Comparison of ENCODE assay signal across 23 cellular contexts in the genomic region with DNA sequence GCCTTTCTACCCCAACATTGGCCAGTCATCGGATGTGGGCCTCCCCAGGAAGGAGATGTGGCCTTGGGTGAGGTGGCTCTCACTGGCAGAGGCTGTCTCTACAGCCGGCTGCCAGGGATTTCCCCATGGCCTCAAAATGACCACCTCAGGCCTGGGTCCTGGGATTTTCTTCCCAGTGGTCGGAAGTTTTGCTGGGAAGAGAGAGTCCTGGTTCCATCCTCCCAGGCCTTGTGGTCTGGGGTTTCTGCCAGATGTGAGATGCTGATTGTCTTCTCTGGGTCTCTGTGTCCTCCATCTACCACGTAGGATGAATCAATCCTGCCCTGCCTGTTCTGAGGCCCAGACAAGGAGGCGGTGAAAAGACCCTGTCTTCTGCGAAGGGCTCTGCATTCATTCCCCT. TPM values are rescaled to one million over a fixed set of nuclear protein-coding genes. Genes with fewer than 3 reads are reported as not detected.
DNase-seq lines count a peak whose midpoint lies in the region; ATAC-seq, FAIRE-seq and TF ChIP-seq lines count a peak whose summit lies in the region.
"Had no signal": no experiment of that assay in that cellular context is flagged by ENCODE, and none has a peak within 500 bp of the region (broad histone marks: within the 10 kb centered on the region; RNA-seq: fewer than 3 reads in every experiment).

No MANE protein-coding gene starts in this region.

- no peaks in the 10 kb centered on the region for H3K36me3 ChIP-seq in H1 (ENCODE audit: control insufficient read depth in 2 of 4, insufficient read depth in 4 of 4, low read length in 3 of 4)

- no peak overlapping the region for H2BK5ac ChIP-seq in H1 (ENCODE audit: low read depth, low read length)

- H3K4me1 ChIP-seq in H1 (replicated peaks in 1 of 4; ENCODE audit: control insufficient read depth in 3 of 4, insufficient read depth in 4 of 4, low read length in 3 of 4): peaks cover 0 to 6% (median 2%) of the 10 kb centered on the region in 4 experiments; a peak in 4 of 7 replicates
- H3K4me1 ChIP-seq: thyroid gland had no signal

- no peaks in the 10 kb centered on the region for H3K27me3 Mint-ChIP-seq in activated T-cell treated with anti-CD3 and anti-CD28 coated beads, Interleukin-2, amount 50 U/mL, for 24 hours
- no peaks in the 10 kb centered on the region for H3K27me3 Mint-ChIP-seq in activated T-cell treated with anti-CD3 and anti-CD28 coated beads, Interleukin-2, amount 50 U/mL, for 72 hours (ENCODE audit: low read depth)
- peaks cover 12% of the 10 kb centered on the region for H3K27me3 Mint-ChIP-seq in type B pancreatic cell
- H3K27me3 Mint-ChIP-seq: activated CD8-positive, alpha-beta memory T cell treated with anti-CD3 and anti-CD28 coated beads, Interleukin-2, amount 10 ng/mL, durations not matched to agents 7 days and 5 days; activated naive CD8-positive, alpha-beta T cell treated with anti-CD3 and anti-CD28 coated beads, Interleukin-2, amount 10 ng/mL, durations not matched to agents 7 days and 5 days had no signal

- H3K56ac ChIP-seq in H1 (replicated peaks; ENCODE audit: insufficient read length, low read depth, low read length): no peak overlapping the region

- no peak overlapping the region for H3K9ac ChIP-seq in H1 (replicated peaks in 1 of 4; ENCODE audit: extremely low read depth in 1 of 4, low read depth in 3 of 4, low read length in 3 of 4)

- no peak overlapping the region for H2BK15ac ChIP-seq in H1 (ENCODE audit: low read length)

- ATAC-seq in activated T-cell treated with anti-CD3 and anti-CD28 coated beads, Interleukin-2, amount 50 U/mL, for 72 hours (replicated peaks in 1 of 2): no peak
- ATAC-seq in Right ventricle myocardium superior (ENCODE audit: poor library complexity): no peak
- ATAC-seq in GM18867 (IDR thresholded peaks at IDR 0.05; ENCODE audit: unreplicated experiment): no peak
- ATAC-seq: activated CD8-positive, alpha-beta memory T cell treated with anti-CD3 and anti-CD28 coated beads, Interleukin-2, amount 10 ng/mL, durations not matched to agents 7 days and 5 days; left ventricle myocardium superior; Panc1 had no signal

- no peaks in the 10 kb centered on the region for H3K9me3 ChIP-seq in H1 (ENCODE audit: insufficient read depth in 2 of 2, low read depth in 1 of 2, low read length in 1 of 2)
- H3K9me3 ChIP-seq: thyroid gland had no signal

- no peaks in the 10 kb centered on the region for H4K20me1 ChIP-seq in H1 (replicated peaks in 1 of 2; ENCODE audit: control insufficient read depth in 1 of 2, insufficient read depth in 2 of 2, low read length in 2 of 2)

- no peak for FAIRE-seq in H1 (lab: Jason Lieb, UNC)

- peaks cover 85% of the 10 kb centered on the region for H3K36me3 Mint-ChIP-seq in activated T-cell treated with anti-CD3 and anti-CD28 coated beads, Interleukin-2, amount 50 U/mL, for 24 hours (ENCODE audit: low read depth)
- H3K36me3 Mint-ChIP-seq in activated T-cell treated with anti-CD3 and anti-CD28 coated beads, Interleukin-2, amount 50 U/mL, for 72 hours (ENCODE audit: insufficient read depth in 2 of 2): peaks cover under 1 to 3% of the 10 kb centered on the region in 2 donors
- H3K36me3 Mint-ChIP-seq in type B pancreatic cell: no peaks in the 10 kb centered on the region

- CTCF ChIA-PET in H1 (lab: Charles Lee; ENCODE audit: partially characterized antibody): interaction anchor here (0.6 to 0.7 kb wide), 2 partner anchors 10 to 332 kb away, joined by 3 read pairs; no protein-coding TSS in a partner anchor

- no peak overlapping the region for H4K91ac ChIP-seq in H1 (replicated peaks; ENCODE audit: insufficient read length, low read length)

- intact Hi-C loops in Right ventricle myocardium superior (cut with DNase I): no loop called here

- no peaks in the 10 kb centered on the region for H3K4me1 Mint-ChIP-seq in activated T-cell treated with anti-CD3 and anti-CD28 coated beads, Interleukin-2, amount 50 U/mL, for 24 hours (ENCODE audit: low read depth)
- no peaks in the 10 kb centered on the region for H3K4me1 Mint-ChIP-seq in activated T-cell treated with anti-CD3 and anti-CD28 coated beads, Interleukin-2, amount 50 U/mL, for 72 hours (ENCODE audit: low read depth)
- H3K4me1 Mint-ChIP-seq in type B pancreatic cell (ENCODE audit: unreplicated experiment): no peaks in the 10 kb centered on the region
- H3K4me1 Mint-ChIP-seq: activated CD8-positive, alpha-beta memory T cell treated with anti-CD3 and anti-CD28 coated beads, Interleukin-2, amount 10 ng/mL, durations not matched to agents 7 days and 5 days; activated naive CD8-positive, alpha-beta T cell treated with anti-CD3 and anti-CD28 coated beads, Interleukin-2, amount 10 ng/mL, durations not matched to agents 7 days and 5 days had no signal

- peak overlapping the region; percentile 34 for H3K27ac Mint-ChIP-seq in activated T-cell treated with anti-CD3 and anti-CD28 coated beads, Interleukin-2, amount 50 U/mL, for 24 hours
- no peak overlapping the region for H3K27ac Mint-ChIP-seq in activated T-cell treated with anti-CD3 and anti-CD28 coated beads, Interleukin-2, amount 50 U/mL, for 72 hours
- H3K27ac Mint-ChIP-seq in type B pancreatic cell: peak overlapping the region; percentile 29
- H3K27ac Mint-ChIP-seq: activated naive CD8-positive, alpha-beta T cell treated with anti-CD3 and anti-CD28 coated beads, Interleukin-2, amount 10 ng/mL, durations not matched to agents 7 days and 5 days; T-helper 1 cell treated with Interleukin-12 subunit alpha and Interleukin-12 subunit beta and Interleukin-4 antibody, amounts not matched to agents 30 μg/mL and 1 μg/mL, for 36 hours had no signal

- H4K5ac ChIP-seq in H1 (ENCODE audit: insufficient read length, low read depth, low read length): no peak overlapping the region

- no peak overlapping the region for H3K27ac ChIP-seq in H1 (ENCODE audit: low read depth, low read length)
- H3K27ac ChIP-seq: thyroid gland had no signal

- H3K14ac ChIP-seq in H1 (ENCODE audit: insufficient read length): no peak overlapping the region

- no peak overlapping the region for H3K4me3 Mint-ChIP-seq in activated T-cell treated with anti-CD3 and anti-CD28 coated beads, Interleukin-2, amount 50 U/mL, for 24 hours
- H3K4me3 Mint-ChIP-seq in activated T-cell treated with anti-CD3 and anti-CD28 coated beads, Interleukin-2, amount 50 U/mL, for 72 hours: no peak overlapping the region
- H3K4me3 Mint-ChIP-seq in type B pancreatic cell: no peak overlapping the region
- H3K4me3 Mint-ChIP-seq: activated CD8-positive, alpha-beta memory T cell treated with anti-CD3 and anti-CD28 coated beads, Interleukin-2, amount 10 ng/mL, durations not matched to agents 7 days and 5 days; activated naive CD8-positive, alpha-beta T cell treated with anti-CD3 and anti-CD28 coated beads, Interleukin-2, amount 10 ng/mL, durations not matched to agents 7 days and 5 days; T-helper 1 cell treated with Interleukin-12 subunit alpha and Interleukin-12 subunit beta and Interleukin-4 antibody, amounts not matched to agents 30 μg/mL and 1 μg/mL, for 36 hours had no signal

- no peaks in the 10 kb centered on the region for H3K9me3 Mint-ChIP-seq in activated T-cell treated with anti-CD3 and anti-CD28 coated beads, Interleukin-2, amount 50 U/mL, for 24 hours
- H3K9me3 Mint-ChIP-seq in activated T-cell treated with anti-CD3 and anti-CD28 coated beads, Interleukin-2, amount 50 U/mL, for 72 hours: no peaks in the 10 kb centered on the region
- H3K9me3 Mint-ChIP-seq in type B pancreatic cell: no peaks in the 10 kb centered on the region
- H3K9me3 Mint-ChIP-seq: activated naive CD8-positive, alpha-beta T cell treated with anti-CD3 and anti-CD28 coated beads, Interleukin-2, amount 10 ng/mL, durations not matched to agents 7 days and 5 days; T-helper 1 cell treated with Interleukin-12 subunit alpha and Interleukin-12 subunit beta and Interleukin-4 antibody, amounts not matched to agents 30 μg/mL and 1 μg/mL, for 36 hours had no signal

- no peak overlapping the region for H2BK12ac ChIP-seq in H1 (ENCODE audit: low read depth, low read length)

- H2BK20ac ChIP-seq in H1 (ENCODE audit: low read length): no peak overlapping the region

- no peak for TF ChIP-seq EP300 in H1 (IDR thresholded peaks at IDR 0.05; ENCODE audit: borderline replicate concordance in 1 of 2, low read depth in 2 of 2, low read length in 2 of 2)

- no peaks in the 10 kb centered on the region for H3K79me1 ChIP-seq in H1 (ENCODE audit: low read depth, low read length)

- WGBS in H1 (ENCODE audit: extremely low coverage in 1 of 2, insufficient coverage in 1 of 2, insufficient read length in 1 of 2, insufficient replicate concordance in 2 of 2, low coverage in 1 of 2, low lambda C conversion rate in 2 of 2, missing lambda C conversion rate in 1 of 2), 2 experiments: 92% methylated on average over 5 of the region's 6 CpGs; no CpG with 5 or more reads in 1 of the 2 experiments

- H3K27me3 ChIP-seq in H1 (replicated peaks in 1 of 4; ENCODE audit: control insufficient read depth in 3 of 4, extremely low read depth in 1 of 4, insufficient read depth in 3 of 4, low read length in 3 of 4): no peaks in the 10 kb centered on the region
- H3K27me3 ChIP-seq: thyroid gland had no signal

- no peak overlapping the region for H3K4me2 ChIP-seq in H1 (ENCODE audit: insufficient read depth in 1 of 2, low read depth in 2 of 2, low read length in 2 of 2)

- H3K23ac ChIP-seq in H1 (ENCODE audit: insufficient read length): no peak overlapping the region

- no peak overlapping the region for H2AK5ac ChIP-seq in H1 (ENCODE audit: low read depth, low read length)

- H4K8ac ChIP-seq in H1 (ENCODE audit: extremely low read depth, insufficient read depth, low read length): peak overlapping the region; percentile 59; the same call in 1 of the 2 replicates

- no peak overlapping the region for H3K4ac ChIP-seq in H1 (replicated peaks; ENCODE audit: insufficient read length, low read depth, low read length)

- no peaks in the 10 kb centered on the region for H3K23me2 ChIP-seq in H1 (ENCODE audit: low read depth, low read length)

- H2BK120ac ChIP-seq in H1 (replicated peaks; ENCODE audit: low read depth, low read length): no peak overlapping the region

- POLR2A ChIA-PET in H1 (lab: Charles Lee; ENCODE audit: partially characterized antibody): interaction anchor here (1.5 kb wide), 1 partner anchor 14 kb away, joined by 4 read pairs; no protein-coding TSS in a partner anchor

- no peaks in the 10 kb centered on the region for H3K79me2 ChIP-seq in H1 (ENCODE audit: control insufficient read depth in 1 of 2, insufficient read depth in 2 of 2, low read length in 2 of 2)

- H3K4me3 ChIP-seq in H1 (ENCODE audit: extremely low read depth in 1 of 4, insufficient read depth in 2 of 4, low read depth in 3 of 4, low read length in 4 of 4): no peak overlapping the region
- H3K4me3 ChIP-seq: thyroid gland had no signal

- DNase-seq in activated T-cell treated with anti-CD3 and anti-CD28 coated beads, Interleukin-2, amount 50 U/mL, for 24 hours: no peak
- DNase-seq in activated T-cell treated with anti-CD3 and anti-CD28 coated beads, Interleukin-2, amount 50 U/mL, for 72 hours: no peak
- DNase-seq in H1 (ENCODE audit: low read depth in 1 of 2, low spot score in 2 of 2) (no peak), myocyte (ENCODE audit: low read depth) (peak; percentile 44), type B pancreatic cell (ENCODE audit: extremely low spot score, unreplicated experiment) (no peak), Right ventricle myocardium superior (no peak), GM19240 (ENCODE audit: insufficient read length, low spot score) (no peak)
- DNase-seq: 8988T; activated CD4-positive, alpha-beta T cell treated with anti-CD3 and anti-CD28 coated beads for 48 hours; activated CD8-positive, alpha-beta memory T cell treated with anti-CD3 and anti-CD28 coated beads, Interleukin-2, amount 10 ng/mL, durations not matched to agents 7 days and 5 days; activated naive CD8-positive, alpha-beta T cell treated with anti-CD3 and anti-CD28 coated beads, Interleukin-2, amount 10 ng/mL, durations not matched to agents 7 days and 5 days; DMS53; GF-D8; left ventricle myocardium superior; NCI-H1105; NCI-H510A; NK-92 treated with Interleukin-12 subunit alpha and Interleukin-12 subunit beta, amount 100 ng/mL, for 24 hours; stimulated activated CD4-positive, alpha-beta T cell treated with anti-CD3 and anti-CD28 coated beads, Interleukin-2, amount 100 ng/mL, for 48 hours; stimulated activated naive CD4-positive, alpha-beta T cell treated with Interleukin-2 at 50 U/mL for 16 hours; thyroid gland had no signal

- H2AFZ ChIP-seq in H1 (ENCODE audit: low read length): 0 out of 2 replicates have a peak overlapping the region, but pooled peaks have one; percentile 24

- no peak for TF ChIP-seq RAD21 in H1 (IDR thresholded peaks at IDR 0.05 in 1 of 2, conservative IDR thresholded peaks at IDR 0.05 in 1 of 2; ENCODE audit: low read depth in 2 of 2, low read length in 2 of 2)

- no peak for TF ChIP-seq POLR2A in H1 (IDR thresholded peaks at IDR 0.05; ENCODE audit: control extremely low read depth in 1 of 2, low read depth in 2 of 2, low read length in 2 of 2)

- no peak overlapping the region for H3K18ac ChIP-seq in H1 (ENCODE audit: extremely low read depth, low read length)

- TF ChIP-seq CTCF in H1 (IDR thresholded peaks at IDR 0.05; ENCODE audit: control extremely low read depth in 1 of 3, insufficient read depth in 1 of 3, low read depth in 1 of 3, low read length in 3 of 3): no peak
- no peak for TF ChIP-seq CTCF in type B pancreatic cell (conservative IDR thresholded peaks at IDR 0.05)

RNA-seq across cellular contexts. Expression of gene NLRP1, which starts 47.1 kb away (rescaled TPM):
- total RNA-seq in activated T-cell treated with anti-CD3 and anti-CD28 coated beads, Interleukin-2, amount 50 U/mL, for 72 hours: 10 to 100 TPM; 79.0 to 83.9 TPM
- total RNA-seq in H1 (2021; fragmentation: NEBNext Ultra II Directional; extraction: Animal tissue kit (Norgen Biotek cat#: 25700)): 10.0 and 10.4 TPM in 2 replicates
- 8.6 and 9.2 TPM in 2 replicates for polyA plus RNA-seq in H1 (2011; rRNA removed)
- polyA plus RNA-seq in H1 (2011; cell fraction: cytosol; rRNA removed): 11.0 TPM
- 6.3 TPM for polyA plus RNA-seq in H1 (2011; cell fraction: nucleus; rRNA removed)
- polyA plus RNA-seq in H1 (2012, experiment 1 of 2): 4.7 to 7.5 TPM (median 6.6 TPM) in 4 replicates
- polyA plus RNA-seq in H1 (2012, experiment 2 of 2): 7.4 TPM
- 5.8 TPM for polyA plus RNA-seq in H1 (2013, experiment 1 of 2)
- polyA plus RNA-seq in H1 (2013, experiment 2 of 2): 5.1 TPM
- polyA minus RNA-seq in H1 (2011; rRNA and poly(A)+ RNA removed): 0.59 and 1.5 TPM in 2 replicates
- polyA minus RNA-seq in H1 (2011; cell fraction: cytosol; rRNA and poly(A)+ RNA removed): 4.1 TPM
- 3.3 TPM for polyA minus RNA-seq in H1 (2011; cell fraction: nucleus; rRNA and poly(A)+ RNA removed)
- total RNA-seq in myocyte (31.7 and 46.0 TPM in 2 replicates), type B pancreatic cell (ENCODE audit: low replicate concordance) (19.7 and 111 TPM in 2 replicates), Right ventricle myocardium superior (7.9 TPM)
- polyA plus RNA-seq in myocyte (2012): 56.4 TPM

RNA-seq across cellular contexts. Expression of gene MIS12, which starts 50.9 kb away (rescaled TPM):
- total RNA-seq in activated T-cell treated with anti-CD3 and anti-CD28 coated beads, Interleukin-2, amount 50 U/mL, for 72 hours: 10 to 100 TPM; 38.6 to 39.6 TPM
- 25.6 and 27.2 TPM in 2 replicates for total RNA-seq in H1 (2021; fragmentation: NEBNext Ultra II Directional; extraction: Animal tissue kit (Norgen Biotek cat#: 25700))
- 6.2 and 9.5 TPM in 2 replicates for polyA plus RNA-seq in H1 (2011; rRNA removed)
- 16.7 TPM for polyA plus RNA-seq in H1 (2011; cell fraction: cytosol; rRNA removed)
- 8.4 TPM for polyA plus RNA-seq in H1 (2011; cell fraction: nucleus; rRNA removed)
- polyA plus RNA-seq in H1 (2012, experiment 1 of 2): 13.1 to 21.0 TPM (median 14.3 TPM) in 4 replicates
- polyA plus RNA-seq in H1 (2012, experiment 2 of 2): 2.4 TPM
- 22.5 TPM for polyA plus RNA-seq in H1 (2013, experiment 1 of 2)
- polyA plus RNA-seq in H1 (2013, experiment 2 of 2): 20.1 TPM
- polyA minus RNA-seq in H1 (2011; rRNA and poly(A)+ RNA removed): 13.7 and 21.9 TPM in 2 replicates
- polyA minus RNA-seq in H1 (2011; cell fraction: cytosol; rRNA and poly(A)+ RNA removed): 5.7 TPM
- 18.2 TPM for polyA minus RNA-seq in H1 (2011; cell fraction: nucleus; rRNA and poly(A)+ RNA removed)
- 21.9 and 22.6 TPM in 2 replicates for total RNA-seq in myocyte
- polyA plus RNA-seq in myocyte (2012): 10.6 TPM
- total RNA-seq in type B pancreatic cell (ENCODE audit: low replicate concordance): 21.9 and 28.1 TPM in 2 replicates
- 10.0 TPM for total RNA-seq in Right ventricle myocardium superior

RNA-seq across cellular contexts. Expression of gene DERL2, which starts 51.3 kb away (rescaled TPM):
- 10 to 100 TPM; 71.5 to 87.3 TPM for total RNA-seq in activated T-cell treated with anti-CD3 and anti-CD28 coated beads, Interleukin-2, amount 50 U/mL, for 72 hours
- 58.4 and 67.5 TPM in 2 replicates for total RNA-seq in H1 (2021; fragmentation: NEBNext Ultra II Directional; extraction: Animal tissue kit (Norgen Biotek cat#: 25700))
- polyA plus RNA-seq in H1 (2011; rRNA removed): 33.7 and 55.3 TPM in 2 replicates
- 38.5 TPM for polyA plus RNA-seq in H1 (2011; cell fraction: cytosol; rRNA removed)
- polyA plus RNA-seq in H1 (2011; cell fraction: nucleus; rRNA removed): 18.7 TPM
- 36.3 to 52.8 TPM (median 38.2 TPM) in 4 replicates for polyA plus RNA-seq in H1 (2012, experiment 1 of 2)
- 37.9 TPM for polyA plus RNA-seq in H1 (2012, experiment 2 of 2)
- 32.6 TPM for polyA plus RNA-seq in H1 (2013, experiment 1 of 2)
- polyA plus RNA-seq in H1 (2013, experiment 2 of 2): 33.4 TPM
- 15.4 and 16.3 TPM in 2 replicates for polyA minus RNA-seq in H1 (2011; rRNA and poly(A)+ RNA removed)
- 25.4 TPM for polyA minus RNA-seq in H1 (2011; cell fraction: cytosol; rRNA and poly(A)+ RNA removed)
- 30.0 TPM for polyA minus RNA-seq in H1 (2011; cell fraction: nucleus; rRNA and poly(A)+ RNA removed)
- total RNA-seq in myocyte (59.1 and 68.0 TPM in 2 replicates), type B pancreatic cell (ENCODE audit: low replicate concordance) (57.3 and 79.4 TPM in 2 replicates), Right ventricle myocardium superior (24.7 TPM)
- polyA plus RNA-seq in myocyte (2012): 76.7 TPM
